8 cellular contexts compared by ENCODE assay signal in the genomic region with DNA sequence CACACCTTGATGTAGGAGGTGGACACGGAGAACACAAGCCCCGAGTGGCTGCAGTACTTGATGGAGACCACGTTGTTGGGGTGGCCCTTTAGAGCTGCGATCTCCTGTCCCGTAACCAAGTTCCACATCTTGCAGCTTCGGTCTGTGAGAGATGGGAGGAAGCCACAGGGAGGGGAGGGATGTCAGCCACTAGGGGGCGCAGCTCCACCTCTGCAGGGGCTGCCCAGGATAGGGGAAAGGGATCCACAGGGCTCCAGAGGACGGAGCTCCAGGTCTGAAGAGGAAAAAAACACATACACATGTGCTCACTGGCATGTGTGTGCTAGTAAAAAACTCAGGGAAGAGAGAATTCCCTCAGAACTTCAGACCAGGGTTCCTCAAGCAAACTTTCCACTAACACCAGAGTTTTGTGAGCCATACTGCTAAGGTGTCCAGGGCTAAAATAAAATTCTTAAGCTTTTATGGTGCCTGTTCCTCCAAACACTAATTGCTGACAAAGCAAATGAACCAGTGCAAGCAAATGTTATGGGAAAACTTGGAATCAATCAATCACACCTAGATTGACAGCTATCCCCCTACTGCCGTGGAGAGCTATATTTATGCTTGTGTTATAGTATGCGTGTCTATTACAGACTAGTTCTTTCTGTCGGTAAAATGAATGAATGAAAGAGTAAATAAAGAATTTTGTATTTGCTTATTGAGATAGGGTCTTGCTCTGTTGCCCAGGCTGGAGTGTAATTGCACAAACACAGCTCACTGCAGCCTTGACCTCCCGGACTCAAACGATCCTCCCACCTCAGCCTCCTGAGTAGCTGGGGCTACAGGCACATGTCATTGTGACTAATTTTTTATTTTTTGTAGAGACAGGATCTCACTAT. TPM values are rescaled to one million over a fixed set of nuclear protein-coding genes. Genes with fewer than 3 reads are reported as not detected.
A peak's percentile ranks its signal among the peaks of the same experiment; 100 is the strongest.
DNase-seq lines count a peak whose midpoint lies in the region; TF ChIP-seq lines count a peak whose summit lies in the region.

No MANE protein-coding gene starts in this region.

- H3K36me3 ChIP-seq in cardiac muscle cell (no peaks in the 10 kb centered on the region), right atrium auricular region (no peaks in the 10 kb centered on the region)

- H3K9me3 ChIP-seq in cardiac muscle cell (ENCODE audit: low read depth) (no peaks in the 10 kb centered on the region), right atrium auricular region (no peaks in the 10 kb centered on the region)

- TF ChIP-seq CTCF in cardiac muscle cell (IDR thresholded peaks at IDR 0.05; ENCODE audit: low read depth, low read length) (peak; percentile 48), right atrium auricular region (IDR thresholded peaks at IDR 0.05) (peak in 1 of 2 donors; percentile 45), fibroblast of pulmonary artery (IDR thresholded peaks at IDR 0.05; ENCODE audit: low read length, missing control alignments) (peak; percentile 44)

- no peak overlapping the region for H3K27ac ChIP-seq in cardiac muscle cell
- no peak overlapping the region for H3K27ac ChIP-seq in right atrium auricular region

- peak in 1 of 2 donors; percentile 15 for DNase-seq in cardiac muscle cell (ENCODE audit: low read depth in 1 of 2, low spot score in 1 of 2)
- DNase-seq in right atrium auricular region (ENCODE audit: low spot score): no peak
- DNase-seq in NCI-H345 treated with DMSO at 0.1 percent for 48 hours (lab: John Stamatoyannopoulos, UW; ENCODE audit: unreplicated experiment): peak; percentile 26
- peak; percentile 86 for DNase-seq in activated CD8-positive, alpha-beta memory T cell treated with anti-CD3 and anti-CD28 coated beads for 24 hours
- peak; percentile 18 for DNase-seq in fibroblast of pulmonary artery (ENCODE audit: low read depth)
- DNase-seq in stimulated activated CD4-positive, alpha-beta T cell treated with anti-CD3 and anti-CD28 coated beads, Interleukin-2, amount 100 ng/mL, for 24 hours: peak; percentile 79 to 81
- no peak for DNase-seq in NCI-H2029 (lab: John Stamatoyannopoulos, UW)
- no peak for DNase-seq in superior temporal gyrus (ENCODE audit: extremely low spot score)

- H3K4me1 ChIP-seq in cardiac muscle cell (ENCODE audit: low read depth): peaks cover 8% of the 10 kb centered on the region
- H3K4me1 ChIP-seq in right atrium auricular region: no peaks in the 10 kb centered on the region

- H3K4me3 ChIP-seq in cardiac muscle cell: no peak overlapping the region
- H3K4me3 ChIP-seq in right atrium auricular region: no peak overlapping the region
- no peak overlapping the region for H3K4me3 ChIP-seq in fibroblast of pulmonary artery (replicated peaks; ENCODE audit: low read depth, low read length)

- H3K27me3 ChIP-seq in cardiac muscle cell: no peaks in the 10 kb centered on the region
- no peaks in the 10 kb centered on the region for H3K27me3 ChIP-seq in right atrium auricular region

RNA-seq across cellular contexts. Expression of gene KIF21B, which starts 43.7 kb away (rescaled TPM):
- total RNA-seq in cardiac muscle cell (2.4 and 3.5 TPM in 2 replicates), right atrium auricular region (1 to 10 TPM in 1 of 2 donors, under 1 TPM in 1; 0.48 to 1.5 TPM)
- 0.29 and 1.1 TPM in 2 replicates for polyA plus RNA-seq in cardiac muscle cell

Comparison
In these comparisons a context has a peak if more than half of its experiments do, and no peak if none do; other contexts are left out.
1. DNase-seq: peak in NCI-H345 treated with DMSO at 0.1 percent for 48 hours (single experiment), activated CD8-positive, alpha-beta memory T cell treated with anti-CD3 and anti-CD28 coated beads for 24 hours (single experiment), fibroblast of pulmonary artery (single experiment) and stimulated activated CD4-positive, alpha-beta T cell treated with anti-CD3 and anti-CD28 coated beads, Interleukin-2, amount 100 ng/mL, for 24 hours (2 of 2); none in right atrium auricular region (single experiment), NCI-H2029 (single experiment) and superior temporal gyrus (single experiment).